Comparison of ENCODE assay signal across 34 cellular contexts in the genomic region with DNA sequence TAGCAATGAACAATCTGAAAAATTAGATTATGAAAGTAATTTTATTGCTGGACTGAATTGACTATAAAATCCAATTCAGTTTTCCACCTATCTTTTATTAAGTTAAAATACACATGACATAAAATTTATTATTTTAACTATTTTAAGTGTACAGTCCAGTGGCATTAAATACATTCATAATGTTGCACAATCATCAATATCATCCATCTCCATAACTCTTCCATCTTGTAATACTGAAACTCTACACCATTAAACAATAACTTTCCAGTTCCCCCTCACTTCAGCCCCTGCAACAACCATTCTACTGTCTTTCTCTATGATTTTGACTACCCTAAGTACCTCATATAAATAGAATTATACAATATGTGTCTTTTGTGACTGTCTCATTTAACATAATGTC.
"Had no signal": no experiment of that assay in that cellular context is flagged by ENCODE, and none has a peak within 500 bp of the region (broad histone marks: within the 10 kb centered on the region; RNA-seq: fewer than 3 reads in every experiment).

No MANE protein-coding gene starts in this region.

- H3K4me3 ChIP-seq: adrenal gland, ascending aorta, body of pancreas, breast epithelium, cardiac muscle cell had no signal

- FAIRE-seq: astrocyte, bronchial epithelial cell had no signal

- ATAC-seq: activated naive CD4-positive, alpha-beta T cell treated with anti-CD3 and anti-CD28 coated beads, Interleukin-2, amount 50 U/mL, for 72 hours; activated naive CD8-positive, alpha-beta T cell treated with anti-CD3 and anti-CD28 coated beads, Interleukin-2, amount 50 U/mL, for 24 hours; activated T-cell treated with anti-CD3 and anti-CD28 coated beads, Interleukin-2, amount 50 U/mL, for 4 hours; activated T-cell treated with anti-CD3 and anti-CD28 coated beads, Interleukin-2, amount 50 U/mL, for 72 hours; activated T-helper 17 cell treated with anti-CD3 and anti-CD28 coated beads, Interleukin-2, amount 50 U/mL, for 72 hours; body of pancreas had no signal

- H3K27me3 ChIP-seq: adrenal gland, ascending aorta, body of pancreas, brain microvascular endothelial cell, breast epithelium, cardiac muscle cell had no signal

- H3K4me1 ChIP-seq: adrenal gland, ascending aorta, body of pancreas, breast epithelium had no signal

- H3K36me3 ChIP-seq: adrenal gland, ascending aorta, brain microvascular endothelial cell, breast epithelium, cardiac muscle cell had no signal

- DNase-seq: activated effector memory CD4-positive, alpha-beta T cell treated with anti-CD3 and anti-CD28 coated beads, Interleukin-2, amount 50 U/mL, for 16 hours; activated effector memory CD4-positive, alpha-beta T cell treated with Interleukin-2 at 50 U/mL for 16 hours; activated gamma-delta T cell; activated gamma-delta T cell treated with Interleukin-2 at 50 U/mL for 16 hours; activated naive CD4-positive, alpha-beta T cell; activated naive CD4-positive, alpha-beta T cell treated with anti-CD3 and anti-CD28 coated beads for 36 hours; activated naive CD4-positive, alpha-beta T cell treated with anti-CD3 and anti-CD28 coated beads, Interleukin-2, amount 10 ng/mL, durations not matched to agents 7 days and 5 days; activated naive CD4-positive, alpha-beta T cell treated with anti-CD3 and anti-CD28 coated beads, Interleukin-2, amount 50 U/mL, for 16 hours; activated naive CD4-positive, alpha-beta T cell treated with Interleukin-2 at 50 U/mL for 16 hours; activated naive CD8-positive, alpha-beta T cell treated with anti-CD3 and anti-CD28 coated beads for 36 hours; activated naive CD8-positive, alpha-beta T cell treated with anti-CD3 and anti-CD28 coated beads, Interleukin-2, amount 10 ng/mL, durations not matched to agents 7 days and 5 days; activated naive CD8-positive, alpha-beta T cell treated with anti-CD3 and anti-CD28 coated beads, Interleukin-2, amount 50 U/mL, for 24 hours; activated T-cell treated with anti-CD3 and anti-CD28 coated beads, Interleukin-2, amount 50 U/mL, for 1 hour; activated T-cell treated with anti-CD3 and anti-CD28 coated beads, Interleukin-2, amount 50 U/mL, for 24 hours; activated T-cell treated with anti-CD3 and anti-CD28 coated beads, Interleukin-2, amount 50 U/mL, for 4 hours; activated T-cell treated with anti-CD3 and anti-CD28 coated beads, Interleukin-2, amount 50 U/mL, for 48 hours; activated T-cell treated with anti-CD3 and anti-CD28 coated beads, Interleukin-2, amount 50 U/mL, for 72 hours; adrenal gland; amniotic stem cell; amygdala; anterior cingulate cortex; aorta; body of pancreas; brain microvascular endothelial cell; caudate nucleus; central memory CD4-positive, alpha-beta T cell; cerebellar nuclear complex had no signal

- H3K9me3 ChIP-seq: adrenal gland, ascending aorta, body of pancreas had no signal

- H3K27ac ChIP-seq: adrenal gland, ascending aorta, body of pancreas, brain microvascular endothelial cell, breast epithelium, cardiac muscle cell had no signal
